In genomic region chr5:79800979-79801827, GRCh38 we compare ENCODE assay signal across 13 cellular contexts.
DNase-seq lines count a peak whose midpoint lies in the region; ATAC-seq, FAIRE-seq and TF ChIP-seq lines count a peak whose summit lies in the region.
"Had no signal": no experiment of that assay in that cellular context is flagged by ENCODE, and none has a peak within 500 bp of the region (broad histone marks: within the 10 kb centered on the region; RNA-seq: fewer than 3 reads in every experiment).

No MANE protein-coding gene starts in this region.

- H3K9ac ChIP-seq in K562 (ENCODE audit: insufficient read depth in 1 of 2, low read depth in 2 of 2, low read length in 2 of 2) = no peak overlapping the region
- no peak overlapping the region for H3K9ac ChIP-seq in skeletal muscle satellite cell (ENCODE audit: low read depth, low read length)
- H3K9ac ChIP-seq: parathyroid adenoma had no signal

- H3K4me1 ChIP-seq in K562 (replicated peaks in 1 of 2; ENCODE audit: control insufficient read depth in 2 of 2, insufficient read depth in 2 of 2, low read length in 2 of 2) = peaks cover 0 to 21% of the 10 kb centered on the region in 2 experiments; a peak in 4 of 5 replicates
- no peaks in the 10 kb centered on the region for H3K4me1 ChIP-seq in skeletal muscle satellite cell (ENCODE audit: control insufficient read depth, insufficient read depth, low read length)
- H3K4me1 ChIP-seq: parathyroid adenoma had no signal

- TF ChIP-seq EP300 in K562 (IDR thresholded peaks at IDR 0.05; ENCODE audit: low read length) = no peak

- TF ChIP-seq POLR2A in K562 (conservative IDR thresholded peaks at IDR 0.05) = no peak

- WGBS in K562 (ENCODE audit: insufficient coverage, low coverage, missing lambda C conversion rate) = 77% methylated on average over 8 of the region's 8 CpGs

- peaks cover 5% of the 10 kb centered on the region for H3K36me3 Mint-ChIP-seq in activated CD8-positive, alpha-beta memory T cell treated with anti-CD3 and anti-CD28 coated beads, Interleukin-2, amount 10 ng/mL, durations not matched to agents 7 days and 5 days
- H3K36me3 Mint-ChIP-seq in Calu3 (ENCODE audit: insufficient read depth, unreplicated experiment) = no peaks in the 10 kb centered on the region

- no peak for TF ChIP-seq CTCF in K562 (IDR thresholded peaks at IDR 0.05 in 2 of 3, conservative IDR thresholded peaks at IDR 0.05 in 1 of 3; ENCODE audit: insufficient read depth in 2 of 3, low read depth in 1 of 3, low read length in 3 of 3)
- TF ChIP-seq CTCF in Calu3 (IDR thresholded peaks at IDR 0.05; ENCODE audit: unreplicated experiment) = no peak

- H3K4me2 ChIP-seq in K562 (ENCODE audit: insufficient read depth, low read length) (peak overlapping the region; percentile 63), skeletal muscle satellite cell (ENCODE audit: low read length) (peak overlapping the region; percentile 9)

- H3K9me1 ChIP-seq in K562 (ENCODE audit: control insufficient read depth, insufficient read depth, low read length) = no peaks in the 10 kb centered on the region

- H3K9me3 ChIP-seq in K562 (replicated peaks; ENCODE audit: control insufficient read depth, insufficient read depth, low read depth, low read length) = no peaks in the 10 kb centered on the region
- H3K9me3 ChIP-seq in skeletal muscle satellite cell (replicated peaks; ENCODE audit: low read length) = no peaks in the 10 kb centered on the region

- no peak overlapping the region for H3K4me3 Mint-ChIP-seq in activated CD8-positive, alpha-beta memory T cell treated with anti-CD3 and anti-CD28 coated beads, Interleukin-2, amount 10 ng/mL, durations not matched to agents 7 days and 5 days
- no peak overlapping the region for H3K4me3 Mint-ChIP-seq in Calu3 (ENCODE audit: low read depth, unreplicated experiment)

- peak; percentile 63 for ATAC-seq in activated CD8-positive, alpha-beta memory T cell treated with anti-CD3 and anti-CD28 coated beads, Interleukin-2, amount 10 ng/mL, durations not matched to agents 7 days and 5 days
- peak; percentile 43 for ATAC-seq in K562
- ATAC-seq in GM21529 (IDR thresholded peaks at IDR 0.05; ENCODE audit: unreplicated experiment) = no peak

- peak overlapping the region; percentile 97 for H2AFZ ChIP-seq in K562 (ENCODE audit: low read depth, low read length)
- H2AFZ ChIP-seq: parathyroid adenoma had no signal

- H3K4me3 ChIP-seq in K562 (no peak overlapping the region), skeletal muscle satellite cell (ENCODE audit: low read length) (no peak overlapping the region)

- H3K4me1 Mint-ChIP-seq in activated CD8-positive, alpha-beta memory T cell treated with anti-CD3 and anti-CD28 coated beads, Interleukin-2, amount 10 ng/mL, durations not matched to agents 7 days and 5 days = peaks cover 15% of the 10 kb centered on the region
- no peaks in the 10 kb centered on the region for H3K4me1 Mint-ChIP-seq in Calu3 (ENCODE audit: low read depth, unreplicated experiment)

- TF ChIP-seq RAD21 in K562 (CRISPR knock-in tag; conservative IDR thresholded peaks at IDR 0.05 in 1 of 2, IDR thresholded peaks at IDR 0.05 in 1 of 2) = no peak

- no peaks in the 10 kb centered on the region for H3K9me3 Mint-ChIP-seq in activated CD8-positive, alpha-beta memory T cell treated with anti-CD3 and anti-CD28 coated beads, Interleukin-2, amount 10 ng/mL, durations not matched to agents 7 days and 5 days (ENCODE audit: low read depth)
- no peaks in the 10 kb centered on the region for H3K9me3 Mint-ChIP-seq in Calu3 (ENCODE audit: low read depth, unreplicated experiment)

- intact Hi-C loops in K562 (cut with micrococcal nuclease) = no loop called here
- intact Hi-C loops in Calu3 (cut with micrococcal nuclease; ENCODE audit: unreplicated experiment) = no loop called here

- no peak for DNase-seq in activated CD8-positive, alpha-beta memory T cell treated with anti-CD3 and anti-CD28 coated beads, Interleukin-2, amount 10 ng/mL, durations not matched to agents 7 days and 5 days
- no peak for DNase-seq in activated CD8-positive, alpha-beta memory T cell treated with anti-CD3 and anti-CD28 coated beads for 24 hours
- DNase-seq in NAMALWA (ENCODE audit: low spot score) (peak; percentile 38), K562 (ENCODE audit: extremely low read depth in 1 of 4, low spot score in 3 of 4) (no peak), Calu3 (no peak), NCI-H1436 treated with DMSO at 0.1 percent for 48 hours (lab: John Stamatoyannopoulos, UW) (no peak)
- DNase-seq: activated gamma-delta T cell treated with Interleukin-2 at 50 U/mL for 16 hours; effector CD8-positive, alpha-beta T cell; NCI-H524; T1000 had no signal

- H3K27me3 Mint-ChIP-seq in activated CD8-positive, alpha-beta memory T cell treated with anti-CD3 and anti-CD28 coated beads, Interleukin-2, amount 10 ng/mL, durations not matched to agents 7 days and 5 days = peaks cover 6% of the 10 kb centered on the region
- peaks cover 9% of the 10 kb centered on the region for H3K27me3 Mint-ChIP-seq in Calu3 (ENCODE audit: unreplicated experiment)

- H4K20me1 ChIP-seq in K562 (replicated peaks; ENCODE audit: control insufficient read depth, insufficient read depth, low read length) = no peaks in the 10 kb centered on the region

- 0 out of 3 replicates have a peak overlapping the region, but pooled peaks have one; percentile 2 for H3K27ac ChIP-seq in K562 (ENCODE audit: extremely low read depth, low read depth, low read length)
- H3K27ac ChIP-seq: parathyroid adenoma had no signal

- BruUV-seq in K562 (replicated peaks; lab: Mats Ljungman, UMichigan) (no TSS peak), Calu3 (replicated peaks; lab: Mats Ljungman, UMichigan) (no TSS peak)

- H3K79me2 ChIP-seq in K562 (ENCODE audit: control insufficient read depth, insufficient read depth, low read length) = no peaks in the 10 kb centered on the region
- H3K79me2 ChIP-seq: parathyroid adenoma had no signal

- POLR2A ChIA-PET in K562 (lab: Yijun Ruan, JAX) = no interaction called here

- in situ Hi-C loops in K562 (cut with MboI) = no loop called here

- CTCF ChIA-PET in activated CD8-positive, alpha-beta memory T cell treated with anti-CD3 and anti-CD28 coated beads, Interleukin-2, amount 10 ng/mL, durations not matched to agents 7 days and 5 days (lab: Charles Lee) = interaction anchor here (1.0 kb wide), 1 partner anchor 57 kb away, joined by 4 read pairs; no protein-coding TSS in a partner anchor
- CTCF ChIA-PET in K562 (lab: Yijun Ruan, JAX; ENCODE audit: low intra/inter-chr PET ratio) = interaction anchor here (0.6 kb wide), 1 partner anchor 1122 kb away, joined by 3 read pairs; no protein-coding TSS in a partner anchor
- CTCF ChIA-PET in Calu3 (lab: Charles Lee) = no interaction called here

- peak; percentile 73 for FAIRE-seq in K562 (lab: Jason Lieb, UNC)

- H3K27ac Mint-ChIP-seq in activated CD8-positive, alpha-beta memory T cell treated with anti-CD3 and anti-CD28 coated beads, Interleukin-2, amount 10 ng/mL, durations not matched to agents 7 days and 5 days = peak overlapping the region; percentile 83
- H3K27ac Mint-ChIP-seq in Calu3 (ENCODE audit: unreplicated experiment) = no peak overlapping the region

- H3K27me3 ChIP-seq in K562 (ENCODE audit: control insufficient read depth in 2 of 2, insufficient read depth in 2 of 2, low read length in 2 of 2) (no peaks in the 10 kb centered on the region), skeletal muscle satellite cell (ENCODE audit: control insufficient read depth, insufficient read depth, low read length) (no peaks in the 10 kb centered on the region)

- H3K36me3 ChIP-seq in K562 (ENCODE audit: control insufficient read depth, insufficient read depth, low read length) = no peaks in the 10 kb centered on the region
- no peaks in the 10 kb centered on the region for H3K36me3 ChIP-seq in skeletal muscle satellite cell (ENCODE audit: insufficient read depth, low read length)

TF ChIP-seq in K562, 482 proteins besides CTCF, POLR2A, EP300 and RAD21 (continues in another document):
- 0 out of 2 replicates have a peak, but pooled peaks have one; percentile 19 for TF ChIP-seq ELF1 (tag; IDR thresholded peaks at IDR 0.05)
- TF ChIP-seq, protein P1, sequence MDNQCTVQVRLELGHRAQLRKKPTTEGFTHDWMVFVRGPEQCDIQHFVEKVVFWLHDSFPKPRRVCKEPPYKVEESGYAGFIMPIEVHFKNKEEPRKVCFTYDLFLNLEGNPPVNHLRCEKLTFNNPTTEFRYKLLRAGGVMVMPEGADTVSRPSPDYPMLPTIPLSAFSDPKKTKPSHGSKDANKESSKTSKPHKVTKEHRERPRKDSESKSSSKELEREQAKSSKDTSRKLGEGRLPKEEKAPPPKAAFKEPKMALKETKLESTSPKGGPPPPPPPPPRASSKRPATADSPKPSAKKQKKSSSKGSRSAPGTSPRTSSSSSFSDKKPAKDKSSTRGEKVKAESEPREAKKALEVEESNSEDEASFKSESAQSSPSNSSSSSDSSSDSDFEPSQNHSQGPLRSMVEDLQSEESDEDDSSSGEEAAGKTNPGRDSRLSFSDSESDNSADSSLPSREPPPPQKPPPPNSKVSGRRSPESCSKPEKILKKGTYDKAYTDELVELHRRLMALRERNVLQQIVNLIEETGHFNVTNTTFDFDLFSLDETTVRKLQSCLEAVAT (IDR thresholded peaks at IDR 0.05) = peak in 1 of 2 experiments; percentile 35; a peak in 1 of 4 replicates
- TF ChIP-seq NR2C1 (IDR thresholded peaks at IDR 0.05) = no peak
- TF ChIP-seq NR2C1 (tag; IDR thresholded peaks at IDR 0.05) = peak; percentile 66
- TF ChIP-seq YY1 (IDR thresholded peaks at IDR 0.05; ENCODE audit: borderline replicate concordance in 1 of 3, control insufficient read depth in 1 of 3, extremely low read depth in 1 of 3, insufficient read depth in 3 of 3, insufficient read length in 1 of 3, insufficient replicate concordance in 2 of 3, low read depth in 1 of 3, low read length in 2 of 3) = peak in 2 of 3 experiments; percentile 45 to 81
- peak in 1 of 2 experiments; percentile 54; a peak in 2 of 4 replicates for TF ChIP-seq ZNF639 (CRISPR knock-in tag; conservative IDR thresholded peaks at IDR 0.05 in 1 of 2, IDR thresholded peaks at IDR 0.05 in 1 of 2)
- 0 out of 2 replicates have a peak, but pooled peaks have one; percentile 25 for TF ChIP-seq KAT8 (IDR thresholded peaks at IDR 0.05; ENCODE audit: low read depth)
- TF ChIP-seq NR2C2 (CRISPR knock-in tag; IDR thresholded peaks at IDR 0.05) = no peak
- TF ChIP-seq NR2C2 (tag; IDR thresholded peaks at IDR 0.05) = 0 out of 2 replicates have a peak, but pooled peaks have one; percentile 12
- peak in 1 of 2 experiments; percentile 82; a peak in 2 of 4 replicates for TF ChIP-seq FOXA3 (CRISPR knock-in tag; conservative IDR thresholded peaks at IDR 0.05 in 1 of 2, IDR thresholded peaks at IDR 0.05 in 1 of 2)
